ENCODE assay signal across 25 cellular contexts in genomic region chr2:105698820-105699219, GRCh38. TPM values are rescaled to one million over a fixed set of nuclear protein-coding genes. Genes with fewer than 3 reads are reported as not detected.
DNase-seq lines count a peak whose midpoint lies in the region; ATAC-seq, FAIRE-seq and TF ChIP-seq lines count a peak whose summit lies in the region.
"Had no signal": no experiment of that assay in that cellular context is flagged by ENCODE, and none has a peak within 500 bp of the region (broad histone marks: within the 10 kb centered on the region; RNA-seq: fewer than 3 reads in every experiment).

No MANE protein-coding gene starts in this region.

- no peaks in the 10 kb centered on the region for H3K27me3 Mint-ChIP-seq in stimulated activated naive CD8-positive, alpha-beta T cell treated with anti-CD3 and anti-CD28 coated beads, Interleukin-15, amount 100 ng/mL, for 72 hours

- no peak for TF ChIP-seq CTCF in esophagus muscularis mucosa (IDR thresholded peaks at IDR 0.05)

- peak; percentile 17 for FAIRE-seq in urothelium cell line (lab: Jason Lieb, UNC)
- FAIRE-seq: A549, D721Med, GM12891, GM18507 had no signal

- WGBS in esophagus muscularis mucosa = 77% methylated on average over 2 of the region's 2 CpGs

- H3K4me3 ChIP-seq in esophagus muscularis mucosa = no peak overlapping the region
- H3K4me3 ChIP-seq: A549 had no signal

- TF ChIP-seq POLR2A in esophagus muscularis mucosa (IDR thresholded peaks at IDR 0.05; ENCODE audit: low read depth) = no peak

- no peaks in the 10 kb centered on the region for H3K36me3 ChIP-seq in esophagus muscularis mucosa
- H3K36me3 ChIP-seq: BE2C had no signal

- peaks cover 3 to 8% (median 7%) of the 10 kb centered on the region in 4 donors for H3K4me1 ChIP-seq in esophagus muscularis mucosa
- H3K4me1 ChIP-seq: A549, BE2C had no signal

- H3K27ac Mint-ChIP-seq in stimulated activated naive CD8-positive, alpha-beta T cell treated with anti-CD3 and anti-CD28 coated beads, Interleukin-15, amount 100 ng/mL, for 72 hours = no peak overlapping the region
- H3K27ac Mint-ChIP-seq: CD8-positive, alpha-beta T cell had no signal

- no peak for TF ChIP-seq EP300 in esophagus muscularis mucosa (IDR thresholded peaks at IDR 0.05)

- H3K9me3 Mint-ChIP-seq in stimulated activated naive CD8-positive, alpha-beta T cell treated with anti-CD3 and anti-CD28 coated beads, Interleukin-15, amount 100 ng/mL, for 72 hours = peaks cover 6% of the 10 kb centered on the region in 2 donors
- H3K9me3 Mint-ChIP-seq: CD8-positive, alpha-beta T cell had no signal

- H3K4me1 Mint-ChIP-seq in stimulated activated naive CD8-positive, alpha-beta T cell treated with anti-CD3 and anti-CD28 coated beads, Interleukin-15, amount 100 ng/mL, for 72 hours = no peaks in the 10 kb centered on the region

- intact Hi-C loops in esophagus muscularis mucosa (cut with DNase I) = no loop called here

- peak; percentile 32 for ATAC-seq in stimulated activated naive CD8-positive, alpha-beta T cell treated with anti-CD3 and anti-CD28 coated beads, Interleukin-15, Interleukin-2, amounts not matched to agents 100 U/mL and 50 U/mL, for 24 hours
- no peak for ATAC-seq in stimulated activated naive CD8-positive, alpha-beta T cell treated with anti-CD3 and anti-CD28 coated beads, Interleukin-15, amount 100 ng/mL, for 72 hours
- ATAC-seq: A549; CD8-positive, alpha-beta T cell had no signal

- H3K9me3 ChIP-seq in esophagus muscularis mucosa = no peaks in the 10 kb centered on the region
- H3K9me3 ChIP-seq: A549, BE2C had no signal

- no peaks in the 10 kb centered on the region for H3K27me3 ChIP-seq in esophagus muscularis mucosa
- H3K27me3 ChIP-seq: BE2C had no signal

- DNase-seq in stimulated activated naive CD8-positive, alpha-beta T cell treated with anti-CD3 and anti-CD28 coated beads, Interleukin-15, Interleukin-2, amounts not matched to agents 100 U/mL and 50 U/mL, for 24 hours = no peak
- no peak for DNase-seq in stimulated activated naive CD8-positive, alpha-beta T cell treated with anti-CD3 and anti-CD28 coated beads, Interleukin-15, amount 100 ng/mL, for 72 hours
- DNase-seq in NCI-H526 treated with DMSO at 0.1 percent for 48 hours (lab: John Stamatoyannopoulos, UW) = peak; percentile 35
- peak; percentile 68 for DNase-seq in esophagus muscularis mucosa (ENCODE audit: extremely low spot score)
- DNase-seq in urothelium cell line (ENCODE audit: low spot score) = no peak
- no peak for DNase-seq in NCI-H2029 treated with DMSO at 0.1 percent for 48 hours (lab: John Stamatoyannopoulos, UW)
- no peak for DNase-seq in activated gamma-delta T cell (lab: John Stamatoyannopoulos, UW)
- no peak for DNase-seq in caudate nucleus (lab: John Stamatoyannopoulos, UW)
- DNase-seq: 8988T; ACHN; AML-193; BE2C; CD4-positive, CD25-positive, alpha-beta regulatory T cell; CD8-positive, alpha-beta T cell; DMS 273 treated with DMSO at 0.1 percent for 48 hours; DMS79; GF-D8; GOT3; H7; HCEC 1CT had no signal

- H3K27ac ChIP-seq in esophagus muscularis mucosa (replicated peaks in 1 of 4) = no peak overlapping the region
- H3K27ac ChIP-seq in caudate nucleus (ENCODE audit: low read depth, low read length) = no peak overlapping the region
- H3K27ac ChIP-seq: A549, C4-2B had no signal

- H3K4me3 Mint-ChIP-seq in stimulated activated naive CD8-positive, alpha-beta T cell treated with anti-CD3 and anti-CD28 coated beads, Interleukin-15, amount 100 ng/mL, for 72 hours = no peak overlapping the region
- H3K4me3 Mint-ChIP-seq: CD8-positive, alpha-beta T cell had no signal

RNA-seq across cellular contexts. Expression of gene NCK2, which starts 45.9 kb away (rescaled TPM):
- total RNA-seq in esophagus muscularis mucosa = 100 to 1,000 TPM in 2 of 4 donors, 10 to 100 TPM in 2; 59.8 to 130 (median 96.2) TPM

Comparison
In these comparisons a context has a peak if more than half of its experiments do, and no peak if none do; other contexts are left out.
1. DNase-seq: peak in NCI-H526 treated with DMSO at 0.1 percent for 48 hours (single experiment) and esophagus muscularis mucosa (single experiment); none in stimulated activated naive CD8-positive, alpha-beta T cell treated with anti-CD3 and anti-CD28 coated beads, Interleukin-15, Interleukin-2, amounts not matched to agents 100 U/mL and 50 U/mL, for 24 hours (single experiment), stimulated activated naive CD8-positive, alpha-beta T cell treated with anti-CD3 and anti-CD28 coated beads, Interleukin-15, amount 100 ng/mL, for 72 hours (0 of 2), urothelium cell line (single experiment), NCI-H2029 treated with DMSO at 0.1 percent for 48 hours (single experiment), activated gamma-delta T cell (single experiment) and caudate nucleus (0 of 61).